9 cellular contexts compared by ENCODE assay signal in genomic region chr4:37392540-37393255, GRCh38.
DNase-seq lines count a peak whose midpoint lies in the region; ATAC-seq lines count a peak whose summit lies in the region.
"Had no signal": no experiment of that assay in that cellular context is flagged by ENCODE, and none has a peak within 500 bp of the region (broad histone marks: within the 10 kb centered on the region; RNA-seq: fewer than 3 reads in every experiment).

No MANE protein-coding gene starts in this region.

- H3K4me3 Mint-ChIP-seq in activated CD4-positive, alpha-beta memory T cell treated with anti-CD3 and anti-CD28 coated beads for 36 hours = no peak overlapping the region

- H3K9me3 Mint-ChIP-seq in activated CD4-positive, alpha-beta memory T cell treated with anti-CD3 and anti-CD28 coated beads for 36 hours = no peaks in the 10 kb centered on the region

- DNase-seq in RPMI7951 (ENCODE audit: low read depth) (peak; percentile 54), head of caudate nucleus (peak; percentile 51 to 91 (median 79)), sciatic nerve (ENCODE audit: low spot score) (peak; percentile 70), amniotic stem cell (lab: John Stamatoyannopoulos, UW) (no peak), AG20443 (ENCODE audit: low spot score) (no peak)
- no peak for DNase-seq in activated CD4-positive, alpha-beta memory T cell treated with anti-CD3 and anti-CD28 coated beads for 36 hours
- DNase-seq: activated T-cell treated with anti-CD3 and anti-CD28 coated beads, Interleukin-2, amount 50 U/mL, for 1 hour; stimulated activated CD4-positive, alpha-beta T cell treated with anti-CD3 and anti-CD28 coated beads, Interleukin-4, amount 100 ng/mL, for 24 hours had no signal

- intact Hi-C loops in head of caudate nucleus (cut with DNase I) (no loop called here), sciatic nerve (cut with DNase I) (no loop called here)
- intact Hi-C loops in activated CD4-positive, alpha-beta memory T cell treated with anti-CD3 and anti-CD28 coated beads for 36 hours (cut with micrococcal nuclease) = no loop called here

- CTCF ChIA-PET in activated CD4-positive, alpha-beta memory T cell treated with anti-CD3 and anti-CD28 coated beads for 36 hours (lab: Charles Lee) = interaction anchor here (1.8 kb wide), 1 partner anchor 9 kb away, joined by 5 read pairs; no protein-coding TSS in a partner anchor

- POLR2A ChIA-PET in activated CD4-positive, alpha-beta memory T cell treated with anti-CD3 and anti-CD28 coated beads for 36 hours (lab: Charles Lee) = no interaction called here

- ATAC-seq in HG02588 (IDR thresholded peaks at IDR 0.05; ENCODE audit: unreplicated experiment) (peak; percentile 37), sciatic nerve (no peak)

- no peak overlapping the region for H3K27ac Mint-ChIP-seq in activated CD4-positive, alpha-beta memory T cell treated with anti-CD3 and anti-CD28 coated beads for 36 hours

- no peaks in the 10 kb centered on the region for H3K4me1 Mint-ChIP-seq in activated CD4-positive, alpha-beta memory T cell treated with anti-CD3 and anti-CD28 coated beads for 36 hours (ENCODE audit: low read depth)

- H3K36me3 Mint-ChIP-seq in activated CD4-positive, alpha-beta memory T cell treated with anti-CD3 and anti-CD28 coated beads for 36 hours = no peaks in the 10 kb centered on the region

- peaks cover 13% of the 10 kb centered on the region for H3K27me3 Mint-ChIP-seq in activated CD4-positive, alpha-beta memory T cell treated with anti-CD3 and anti-CD28 coated beads for 36 hours

Comparison
In these comparisons a context has a peak if more than half of its experiments do, and no peak if none do; other contexts are left out.
1. DNase-seq: peak in RPMI7951 (single experiment), head of caudate nucleus (42 of 42) and sciatic nerve (single experiment); none in amniotic stem cell (single experiment), AG20443 (single experiment) and activated CD4-positive, alpha-beta memory T cell treated with anti-CD3 and anti-CD28 coated beads for 36 hours (single experiment).